In the genomic region with DNA sequence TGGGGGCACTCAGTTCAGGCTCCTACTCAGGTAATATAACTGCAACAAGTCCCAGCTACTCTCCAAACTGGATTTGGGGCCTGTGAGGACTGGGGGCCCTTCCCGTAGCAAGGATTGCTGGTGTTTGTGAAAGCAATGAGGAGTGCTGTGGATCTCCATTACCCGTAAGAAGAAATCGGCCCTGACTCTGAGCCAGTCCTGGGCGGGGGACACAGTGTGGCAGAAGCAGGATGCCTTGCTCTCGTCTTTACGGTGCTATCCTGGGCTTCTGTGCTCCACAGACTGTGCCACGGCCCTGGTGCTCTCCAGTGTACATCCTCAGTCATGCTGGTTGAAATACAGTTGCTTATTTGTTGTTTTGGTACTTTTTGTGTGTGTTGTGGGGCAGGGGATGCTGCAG, we compare ENCODE assay signal across 21 cellular contexts.
"Had no signal": no experiment of that assay in that cellular context is flagged by ENCODE, and none has a peak within 500 bp of the region (broad histone marks: within the 10 kb centered on the region; RNA-seq: fewer than 3 reads in every experiment).

No MANE protein-coding gene starts in this region.

- H3K36me3 ChIP-seq: neural progenitor cell, thoracic aorta, transverse colon had no signal

- H3K27me3 ChIP-seq: dorsolateral prefrontal cortex, foreskin keratinocyte, hepatocyte, neural progenitor cell, transverse colon had no signal

- H3K27ac Mint-ChIP-seq: natural killer cell treated with Interleukin-12 subunit alpha and Interleukin-12 subunit beta and Interleukin-15 and Interleukin-18, amount 100 ng/mL, for 72 hours; neural progenitor cell; stimulated activated effector memory CD8-positive, alpha-beta T cell treated with anti-CD3 and anti-CD28 coated beads, Interleukin-12 subunit alpha, Interleukin-12 subunit beta, amount 100 ng/mL, for 72 hours had no signal

- H3K27ac ChIP-seq: dorsolateral prefrontal cortex, foreskin keratinocyte, hepatocyte, neural progenitor cell, thoracic aorta, transverse colon had no signal

- DNase-seq: central memory CD4-positive, alpha-beta T cell; cortex of kidney; dorsolateral prefrontal cortex; effector CD8-positive, alpha-beta T cell; foreskin keratinocyte; left colon; left ventricle myocardium superior; mesenchymal stem cell; midbrain; occipital lobe; stimulated activated CD4-positive, alpha-beta T cell treated with anti-CD3 and anti-CD28 coated beads, Interleukin-2, amount 100 ng/mL, for 48 hours; stimulated activated CD8-positive, alpha-beta memory T cell treated with anti-CD3 and anti-CD28 coated beads, Interleukin-4, amount 100 ng/mL, for 48 hours; stimulated activated naive CD8-positive, alpha-beta T cell treated with anti-CD3 and anti-CD28 coated beads, Interleukin-15, Interleukin-2, amounts not matched to agents 100 U/mL and 50 U/mL, for 24 hours; transverse colon had no signal

- H3K4me3 ChIP-seq: dorsolateral prefrontal cortex, hepatocyte, lung, neural progenitor cell, smooth muscle cell, thoracic aorta, transverse colon had no signal

- H3K9ac ChIP-seq: neural progenitor cell had no signal

- H3K4me1 ChIP-seq: foreskin keratinocyte, neural progenitor cell, transverse colon had no signal

- H3K36me3 Mint-ChIP-seq: neural progenitor cell; stimulated activated effector memory CD8-positive, alpha-beta T cell treated with anti-CD3 and anti-CD28 coated beads, Interleukin-12 subunit alpha, Interleukin-12 subunit beta, amount 100 ng/mL, for 72 hours had no signal

- ATAC-seq: foreskin keratinocyte; left colon; left ventricle myocardium superior; stimulated activated effector memory CD8-positive, alpha-beta T cell treated with anti-CD3 and anti-CD28 coated beads, Interleukin-12 subunit alpha, Interleukin-12 subunit beta, amount 100 ng/mL, for 72 hours; stimulated activated naive CD8-positive, alpha-beta T cell treated with anti-CD3 and anti-CD28 coated beads, Interleukin-15, Interleukin-2, amounts not matched to agents 100 U/mL and 50 U/mL, for 24 hours had no signal

- H3K4me3 Mint-ChIP-seq: natural killer cell treated with Interleukin-12 subunit alpha and Interleukin-12 subunit beta and Interleukin-15 and Interleukin-18, amount 100 ng/mL, for 72 hours; neural progenitor cell; stimulated activated effector memory CD8-positive, alpha-beta T cell treated with anti-CD3 and anti-CD28 coated beads, Interleukin-12 subunit alpha, Interleukin-12 subunit beta, amount 100 ng/mL, for 72 hours had no signal
